9 cellular contexts compared by ENCODE assay signal in the genomic region with DNA sequence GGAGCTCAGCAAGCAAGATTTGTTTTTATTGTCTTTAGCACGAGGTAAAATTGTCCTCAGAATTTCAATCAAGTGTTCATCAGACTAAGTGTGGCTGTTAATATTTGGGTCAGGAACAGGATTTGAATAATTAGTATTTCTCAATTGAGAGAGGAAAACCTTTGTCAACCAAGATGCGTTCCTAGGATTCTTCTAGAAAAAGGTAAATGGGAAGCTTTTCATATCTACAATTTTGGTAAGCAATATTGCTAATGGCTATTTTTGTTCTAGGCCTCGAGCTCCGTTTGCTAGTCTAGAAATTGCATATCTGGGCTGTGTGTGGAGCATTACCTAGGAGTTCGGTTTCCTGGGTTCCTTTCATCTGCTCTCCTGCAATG. TPM values are rescaled to one million over a fixed set of nuclear protein-coding genes. Genes with fewer than 3 reads are reported as not detected.
DNase-seq lines count a peak whose midpoint lies in the region; ATAC-seq and TF ChIP-seq lines count a peak whose summit lies in the region.
"Had no signal": no experiment of that assay in that cellular context is flagged by ENCODE, and none has a peak within 500 bp of the region (broad histone marks: within the 10 kb centered on the region; RNA-seq: fewer than 3 reads in every experiment).

No MANE protein-coding gene starts in this region.

- H2BK15ac ChIP-seq in H9 (ENCODE audit: low read depth, low read length) = no peak overlapping the region

- TF ChIP-seq CTCF in H9 (conservative IDR thresholded peaks at IDR 0.05) (no peak), spleen (IDR thresholded peaks at IDR 0.05 in 8 of 11, conservative IDR thresholded peaks at IDR 0.05 in 3 of 11) (no peak), Calu3 (IDR thresholded peaks at IDR 0.05; ENCODE audit: unreplicated experiment) (no peak)

- peaks cover 14 to 43% (median 37%) of the 10 kb centered on the region in 3 experiments for H3K36me3 Mint-ChIP-seq in H9 (ENCODE audit: insufficient read depth in 1 of 3, low read depth in 3 of 3)
- H3K36me3 Mint-ChIP-seq in T-cell = peaks cover 29% of the 10 kb centered on the region
- peaks cover 56% of the 10 kb centered on the region for H3K36me3 Mint-ChIP-seq in Calu3 (ENCODE audit: insufficient read depth, unreplicated experiment)

- POLR2A ChIA-PET in T-cell (lab: Charles Lee) = interaction anchor here in 1 of 2 donors (0.6 kb wide), 1 partner anchor 173 kb away, joined by 3 read pairs; no protein-coding TSS in a partner anchor

- H3K9me3 ChIP-seq in H9 (ENCODE audit: control insufficient read depth, low read depth, low read length) (no peaks in the 10 kb centered on the region), spleen (no peaks in the 10 kb centered on the region)

- no peak overlapping the region for H3K18ac ChIP-seq in H9 (ENCODE audit: insufficient read length, low read depth, low read length)

- no TSS peak for BruUV-seq in Calu3 (replicated peaks; lab: Mats Ljungman, UMichigan)

- no peak overlapping the region for H2BK12ac ChIP-seq in H9 (ENCODE audit: insufficient read length, low read depth, low read length)

- no peak for DNase-seq in H9
- DNase-seq in T-cell = no peak
- DNase-seq in spleen = no peak
- DNase-seq in Calu3 = no peak
- no peak for DNase-seq in hippocampal formation (lab: John Stamatoyannopoulos, UW)
- DNase-seq: activated CD4-positive, alpha-beta T cell treated with anti-CD3 and anti-CD28 coated beads, Interleukin-2, amount 10 ng/mL, durations not matched to agents 24 days and 14 days had no signal

- H2AFZ ChIP-seq in H9 (ENCODE audit: low read length) = no peak overlapping the region

- no peak overlapping the region for H2BK120ac ChIP-seq in H9 (ENCODE audit: low read depth, low read length, poor library complexity, severe bottlenecking)

- no peak overlapping the region for H2BK20ac ChIP-seq in H9 (ENCODE audit: low read depth, low read length, poor library complexity, severe bottlenecking)

- H4K91ac ChIP-seq in H9 (ENCODE audit: insufficient read length, low read depth, low read length) = no peak overlapping the region

- H3K36me3 ChIP-seq in spleen = peaks cover 0 to 51% (median 26%) of the 10 kb centered on the region in 6 donors

- ATAC-seq in T-cell (replicated peaks in 1 of 4) = no peak
- no peak for ATAC-seq in GM18868 (IDR thresholded peaks at IDR 0.05; ENCODE audit: unreplicated experiment)
- no peak for ATAC-seq in HG02884 (IDR thresholded peaks at IDR 0.05; ENCODE audit: unreplicated experiment)

- no peaks in the 10 kb centered on the region for H3K27me3 ChIP-seq in H9 (ENCODE audit: insufficient read depth, low read length)
- H3K27me3 ChIP-seq in layer of hippocampus (ENCODE audit: control insufficient read depth, insufficient read depth, low read length) = no peaks in the 10 kb centered on the region
- no peaks in the 10 kb centered on the region for H3K27me3 ChIP-seq in spleen (replicated peaks in 1 of 7)

- H3K27me3 Mint-ChIP-seq in H9 (ENCODE audit: low read depth) (no peaks in the 10 kb centered on the region; the same call in 1 of the 2 replicates), T-cell (no peaks in the 10 kb centered on the region), Calu3 (ENCODE audit: unreplicated experiment) (no peaks in the 10 kb centered on the region)
- H3K27me3 Mint-ChIP-seq: activated CD4-positive, alpha-beta T cell treated with anti-CD3 and anti-CD28 coated beads, Interleukin-2, amount 10 ng/mL, durations not matched to agents 24 days and 14 days had no signal

- H3K4me3 Mint-ChIP-seq in H9 (no peak overlapping the region), T-cell (no peak overlapping the region), Calu3 (ENCODE audit: low read depth, unreplicated experiment) (no peak overlapping the region)
- H3K4me3 Mint-ChIP-seq: activated CD4-positive, alpha-beta T cell treated with anti-CD3 and anti-CD28 coated beads, Interleukin-2, amount 10 ng/mL, durations not matched to agents 24 days and 14 days had no signal

- H3K23me2 ChIP-seq in H9 (ENCODE audit: insufficient read length, low read depth, low read length, poor library complexity, severe bottlenecking) = peaks cover 5% of the 10 kb centered on the region

- H3K4me1 Mint-ChIP-seq in H9 (peaks cover 45 to 52% of the 10 kb centered on the region in 2 experiments), T-cell (peaks cover 59 to 74% (median 74%) of the 10 kb centered on the region in 3 donors), Calu3 (ENCODE audit: low read depth, unreplicated experiment) (peaks cover 39% of the 10 kb centered on the region)

- H2AK5ac ChIP-seq in H9 (ENCODE audit: insufficient read length, low read length) = no peak overlapping the region

- H3K79me1 ChIP-seq in H9 (ENCODE audit: insufficient read depth, low read depth, low read length, poor library complexity, severe bottlenecking) = no peaks in the 10 kb centered on the region

- H3K4me1 ChIP-seq in H9 (ENCODE audit: insufficient read depth, low read length) = 0 out of 2 replicates have a peak, but pooled peaks cover 2% of the 10 kb centered on the region
- H3K4me1 ChIP-seq in spleen = peaks cover 39 to 92% (median 60%) of the 10 kb centered on the region in 6 donors

- intact Hi-C loops in spleen (cut with DNase I; ENCODE audit: low total_unique reads) = no loop called here
- intact Hi-C loops in Calu3 (cut with micrococcal nuclease; ENCODE audit: unreplicated experiment) = no loop called here

- CTCF ChIA-PET in T-cell (lab: Charles Lee) (interaction anchor here (0.9 to 2.0 kb wide), 3 partner anchors 180 to 185 kb away, joined by 3 to 5 read pairs (median 4); no protein-coding TSS in a partner anchor), Calu3 (lab: Charles Lee) (interaction anchor here (0.9 kb wide), 1 partner anchor 173 kb away, joined by 4 read pairs; no protein-coding TSS in a partner anchor)

- H3K9me3 Mint-ChIP-seq in H9 (no peaks in the 10 kb centered on the region), T-cell (no peaks in the 10 kb centered on the region), Calu3 (ENCODE audit: low read depth, unreplicated experiment) (no peaks in the 10 kb centered on the region)
- H3K9me3 Mint-ChIP-seq: activated CD4-positive, alpha-beta T cell treated with anti-CD3 and anti-CD28 coated beads, Interleukin-2, amount 10 ng/mL, durations not matched to agents 24 days and 14 days had no signal

- H3K23ac ChIP-seq in H9 (ENCODE audit: insufficient read length, low read depth, low read length) = no peak overlapping the region

- H3T11ph ChIP-seq in H9 (ENCODE audit: low read length) = no peak overlapping the region

- no peak overlapping the region for H3K4ac ChIP-seq in H9 (ENCODE audit: low read depth, low read length)

- H3K27ac ChIP-seq in H9 (ENCODE audit: insufficient read length, low read depth, low read length) (no peak overlapping the region), layer of hippocampus (ENCODE audit: low read depth, low read length) (peak overlapping the region; percentile 44), spleen (peak overlapping the region; percentile 50 to 100 (median 99))

- no peak for TF ChIP-seq POLR2A in spleen (IDR thresholded peaks at IDR 0.05)

- no peak overlapping the region for H4K5ac ChIP-seq in H9 (ENCODE audit: insufficient read length, low read depth, low read length)

- H3K14ac ChIP-seq in H9 (ENCODE audit: insufficient read depth, low read length) = no peak overlapping the region

- no peak overlapping the region for H3K4me2 ChIP-seq in H9 (ENCODE audit: insufficient read depth, insufficient read length, low read length)

- H3K4me3 ChIP-seq in spleen = no peak overlapping the region

- no CpG with 5 or more reads among the region's 5 CpGs for WGBS in H9 (ENCODE audit: extremely low coverage, insufficient read length, low lambda C conversion rate)
- 77 to 89% (median 81%) methylated on average over 5 of the region's 5 CpGs for WGBS in spleen, 5 donors

- H3K27ac Mint-ChIP-seq in H9 (peak overlapping the region; percentile 33 to 55 (median 34); a peak in 3 of 7 replicates), T-cell (peak overlapping the region; percentile 76 to 99), Calu3 (ENCODE audit: unreplicated experiment) (no peak overlapping the region)
- H3K27ac Mint-ChIP-seq: activated CD4-positive, alpha-beta T cell treated with anti-CD3 and anti-CD28 coated beads, Interleukin-2, amount 10 ng/mL, durations not matched to agents 24 days and 14 days had no signal

- H3K79me2 ChIP-seq in H9 (ENCODE audit: insufficient read depth, low read length) = no peaks in the 10 kb centered on the region

- no peak overlapping the region for H2BK5ac ChIP-seq in H9 (ENCODE audit: insufficient read length, low read length)

- no peak overlapping the region for H3K9ac ChIP-seq in H9 (ENCODE audit: extremely low read depth, insufficient read length, low read length)

- no peaks in the 10 kb centered on the region for H4K20me1 ChIP-seq in H9 (ENCODE audit: control insufficient read depth, insufficient read depth, insufficient read length)

- H3K56ac ChIP-seq in H9 (ENCODE audit: insufficient read length, low read depth, low read length) = no peak overlapping the region

- H4K8ac ChIP-seq in H9 (replicated peaks; ENCODE audit: insufficient read length, low read depth, low read length) = no peak overlapping the region

RNA-seq across cellular contexts. Expression of a gene that starts 4.1 kb away (rescaled TPM):
- total RNA-seq in H9 (2021) (7.0 and 7.5 TPM in 2 replicates), T-cell (10 to 100 TPM; 10.3 to 24.0 (median 20.3) TPM), spleen (10 to 100 TPM in 6 of 7 donors, 1 to 10 TPM in 1; 8.1 to 21.8 (median 12.5) TPM), Calu3 (2022) (9.9 and 11.9 TPM in 2 replicates)
- 1 to 10 TPM; 4.8 to 6.6 (median 5.2) TPM for polyA plus RNA-seq in spleen

RNA-seq across cellular contexts. Expression of a gene that starts 42.9 kb away (rescaled TPM):
- 33.1 and 38.9 TPM in 2 replicates for total RNA-seq in H9 (2021)
- 10 to 100 TPM; 41.1 to 59.9 (median 50.6) TPM for total RNA-seq in T-cell
- total RNA-seq in spleen = 10 to 100 TPM; 41.6 to 80.4 (median 54.4) TPM
- 10 to 100 TPM in 1 of 3 donors, 1 to 10 TPM in 2; 6.2 to 22.0 (median 8.9) TPM for polyA plus RNA-seq in spleen
- 21.8 and 25.8 TPM in 2 replicates for total RNA-seq in Calu3 (2022)
